33 cellular contexts compared by ENCODE assay signal in the genomic region with DNA sequence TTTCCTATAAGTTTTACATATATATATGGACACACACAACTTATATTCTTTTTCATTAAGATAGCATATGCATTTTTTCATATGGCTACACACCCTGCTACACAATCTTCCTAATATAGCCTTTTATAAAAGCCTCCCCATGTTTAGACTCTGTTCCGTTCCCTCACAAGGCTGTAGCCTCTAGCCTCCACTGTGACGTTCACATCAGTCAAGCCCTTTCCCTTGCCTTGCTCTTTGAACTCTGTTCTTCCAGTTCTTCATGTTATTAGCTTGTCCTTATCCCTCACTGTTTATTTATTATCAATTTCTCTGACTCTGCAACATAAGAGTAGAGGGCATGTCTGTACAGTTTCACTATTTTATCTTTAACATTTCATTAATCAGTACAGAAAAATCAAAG.
"Had no signal": no experiment of that assay in that cellular context is flagged by ENCODE, and none has a peak within 500 bp of the region (broad histone marks: within the 10 kb centered on the region; RNA-seq: fewer than 3 reads in every experiment).

No MANE protein-coding gene starts in this region.

- H3K9me3 Mint-ChIP-seq: activated CD4-positive, alpha-beta memory T cell treated with anti-CD3 and anti-CD28 coated beads, Interleukin-2, amount 10 ng/mL, durations not matched to agents 7 days and 5 days; activated CD4-positive, alpha-beta T cell treated with anti-CD3 and anti-CD28 coated beads, Interleukin-2, amount 10 ng/mL, durations not matched to agents 7 days and 5 days; activated naive CD8-positive, alpha-beta T cell treated with anti-CD3 and anti-CD28 coated beads for 36 hours; activated T-cell treated with anti-CD3 and anti-CD28 coated beads, Interleukin-2, amount 50 U/mL, for 4 hours; naive thymus-derived CD8-positive, alpha-beta T cell; neural crest cell; WTC11 had no signal

- H3K27ac Mint-ChIP-seq: activated CD4-positive, alpha-beta memory T cell treated with anti-CD3 and anti-CD28 coated beads, Interleukin-2, amount 10 ng/mL, durations not matched to agents 7 days and 5 days; activated CD4-positive, alpha-beta T cell treated with anti-CD3 and anti-CD28 coated beads, Interleukin-2, amount 10 ng/mL, durations not matched to agents 7 days and 5 days; activated naive CD8-positive, alpha-beta T cell treated with anti-CD3 and anti-CD28 coated beads for 36 hours; T-helper 17 cell; WTC11 had no signal

- H3K27me3 Mint-ChIP-seq: activated CD4-positive, alpha-beta memory T cell treated with anti-CD3 and anti-CD28 coated beads, Interleukin-2, amount 10 ng/mL, durations not matched to agents 7 days and 5 days; activated CD4-positive, alpha-beta T cell treated with anti-CD3 and anti-CD28 coated beads, Interleukin-2, amount 10 ng/mL, durations not matched to agents 7 days and 5 days; activated naive CD8-positive, alpha-beta T cell treated with anti-CD3 and anti-CD28 coated beads for 36 hours; naive thymus-derived CD8-positive, alpha-beta T cell; T-helper 17 cell had no signal

- H3K9me3 ChIP-seq: adrenal gland, body of pancreas, colonic mucosa, gastroesophageal sphincter, pancreas, prostate gland, tibial nerve had no signal

- H3K27me3 ChIP-seq: adrenal gland, body of pancreas, cardiac muscle cell, colonic mucosa, gastroesophageal sphincter, pancreas, tibial nerve had no signal

- ATAC-seq: activated T-cell treated with anti-CD3 and anti-CD28 coated beads, Interleukin-2, amount 50 U/mL, for 4 hours; body of pancreas; gastroesophageal sphincter; left colon; naive thymus-derived CD8-positive, alpha-beta T cell; pancreas; sciatic nerve; T-helper 17 cell; WTC11 had no signal

- H3K4me3 ChIP-seq: adrenal gland, body of pancreas, cardiac muscle cell, colonic mucosa, gastroesophageal sphincter, pancreas, prostate gland, tibial nerve had no signal

- H3K36me3 ChIP-seq: colonic mucosa, prostate gland had no signal

- H3K4me3 Mint-ChIP-seq: activated CD4-positive, alpha-beta memory T cell treated with anti-CD3 and anti-CD28 coated beads, Interleukin-2, amount 10 ng/mL, durations not matched to agents 7 days and 5 days; activated CD4-positive, alpha-beta T cell treated with anti-CD3 and anti-CD28 coated beads, Interleukin-2, amount 10 ng/mL, durations not matched to agents 7 days and 5 days; activated naive CD8-positive, alpha-beta T cell treated with anti-CD3 and anti-CD28 coated beads for 36 hours; activated T-cell treated with anti-CD3 and anti-CD28 coated beads, Interleukin-2, amount 50 U/mL, for 4 hours; naive thymus-derived CD8-positive, alpha-beta T cell; neural crest cell; T-helper 17 cell; WTC11 had no signal

- DNase-seq: activated CD4-positive, alpha-beta memory T cell treated with anti-CD3 and anti-CD28 coated beads, Interleukin-2, amount 10 ng/mL, durations not matched to agents 7 days and 5 days; activated CD4-positive, alpha-beta T cell treated with anti-CD3 and anti-CD28 coated beads for 1 hour; activated CD4-positive, alpha-beta T cell treated with anti-CD3 and anti-CD28 coated beads, Interleukin-2, amount 10 ng/mL, durations not matched to agents 7 days and 5 days; activated CD8-positive, alpha-beta memory T cell treated with anti-CD3 and anti-CD28 coated beads, Interleukin-2, amount 50 U/mL, for 48 hours; activated naive CD4-positive, alpha-beta T cell; activated naive CD8-positive, alpha-beta T cell treated with anti-CD3 and anti-CD28 coated beads for 36 hours; activated T-cell treated with anti-CD3 and anti-CD28 coated beads, Interleukin-2, amount 50 U/mL, for 4 hours; adrenal gland; aorta; body of pancreas; cerebellar nuclear complex; colonic mucosa; effector CD8-positive, alpha-beta T cell; erythroblast; hippocampal formation; kidney; left colon; midbrain; naive thymus-derived CD8-positive, alpha-beta T cell; nucleus accumbens; pancreas; retina; stimulated activated CD4-positive, alpha-beta T cell treated with anti-CD3 and anti-CD28 coated beads, Interleukin-15, amount 100 ng/mL, for 24 hours; stimulated activated CD4-positive, alpha-beta T cell treated with anti-CD3 and anti-CD28 coated beads, Interleukin-2, amount 100 ng/mL, for 24 hours; stimulated activated naive CD4-positive, alpha-beta T cell; T-helper 17 cell had no signal

- H3K4me1 Mint-ChIP-seq: activated CD4-positive, alpha-beta memory T cell treated with anti-CD3 and anti-CD28 coated beads, Interleukin-2, amount 10 ng/mL, durations not matched to agents 7 days and 5 days; activated CD4-positive, alpha-beta T cell treated with anti-CD3 and anti-CD28 coated beads, Interleukin-2, amount 10 ng/mL, durations not matched to agents 7 days and 5 days; activated naive CD8-positive, alpha-beta T cell treated with anti-CD3 and anti-CD28 coated beads for 36 hours; neural crest cell; WTC11 had no signal

- H3K27ac ChIP-seq: adrenal gland, body of pancreas, cardiac muscle cell, colonic mucosa, gastroesophageal sphincter, pancreas, prostate gland, tibial nerve had no signal

- H3K4me1 ChIP-seq: adrenal gland, body of pancreas, colonic mucosa, gastroesophageal sphincter, pancreas, prostate gland, tibial nerve had no signal
